In genomic region chr4:122619583-122619982, GRCh38 we compare ENCODE assay signal across 22 cellular contexts. TPM values are rescaled to one million over a fixed set of nuclear protein-coding genes. Genes with fewer than 3 reads are reported as not detected.
DNase-seq lines count a peak whose midpoint lies in the region; ATAC-seq and TF ChIP-seq lines count a peak whose summit lies in the region.
"Had no signal": no experiment of that assay in that cellular context is flagged by ENCODE, and none has a peak within 500 bp of the region (broad histone marks: within the 10 kb centered on the region; RNA-seq: fewer than 3 reads in every experiment).

No MANE protein-coding gene starts in this region.

- H3K4me2 ChIP-seq in SK-N-SH = no peak overlapping the region

- no peak for ATAC-seq in SK-N-SH treated with all-trans-retinoic acid at 6 μM for 48 hours
- ATAC-seq in activated T-cell treated with anti-CD3 and anti-CD28 coated beads, Interleukin-2, amount 50 U/mL, for 72 hours (replicated peaks in 1 of 2) = peak; percentile 49 to 50
- ATAC-seq in HG02610 (IDR thresholded peaks at IDR 0.05; ENCODE audit: unreplicated experiment) = no peak

- peaks cover 67% of the 10 kb centered on the region for H3K4me1 Mint-ChIP-seq in activated T-cell treated with anti-CD3 and anti-CD28 coated beads, Interleukin-2, amount 50 U/mL, for 72 hours (ENCODE audit: low read depth)
- H3K4me1 Mint-ChIP-seq in CD8-positive, alpha-beta memory T cell = peaks cover 12 to 44% (median 34%) of the 10 kb centered on the region in 3 donors
- peaks cover 46% of the 10 kb centered on the region for H3K4me1 Mint-ChIP-seq in activated T-helper 2 cell treated with anti-CD3 and anti-CD28 coated beads, Interferon-gamma antibody, Interleukin-2, Interleukin-4, amounts not matched to agents 10 μg/mL and 5 μg/mL and 100 μg/mL, durations not matched to agents 14 hours and 24 hours and 36 hours (ENCODE audit: low read depth)
- H3K4me1 Mint-ChIP-seq: IgD-negative memory B cell had no signal

- no peak overlapping the region for H3K27ac ChIP-seq in SK-N-SH (ENCODE audit: low read depth in 2 of 2, low read length in 1 of 2)
- no peak overlapping the region for H3K27ac ChIP-seq in CD8-positive, alpha-beta memory T cell (ENCODE audit: low read depth, low read length)
- H3K27ac ChIP-seq: 22Rv1 had no signal

- no peak for TF ChIP-seq CTCF in SK-N-SH (IDR thresholded peaks at IDR 0.05)

- H3K27me3 ChIP-seq in SK-N-SH (ENCODE audit: insufficient read depth) = no peaks in the 10 kb centered on the region
- no peaks in the 10 kb centered on the region for H3K27me3 ChIP-seq in CD8-positive, alpha-beta memory T cell (ENCODE audit: insufficient read depth, low read length, poor library complexity, severe bottlenecking)

- intact Hi-C loops in activated T-helper 2 cell treated with anti-CD3 and anti-CD28 coated beads, Interferon-gamma antibody, Interleukin-2, Interleukin-4, amounts not matched to agents 10 μg/mL and 5 μg/mL and 100 μg/mL, durations not matched to agents 14 hours and 24 hours and 36 hours (cut with micrococcal nuclease) = loop anchor here (5.0 kb wide), 1 partner anchor 98 kb away; no protein-coding TSS in a partner anchor

- H3K27ac Mint-ChIP-seq in activated T-cell treated with anti-CD3 and anti-CD28 coated beads, Interleukin-2, amount 50 U/mL, for 72 hours = peak overlapping the region; percentile 100
- H3K27ac Mint-ChIP-seq in CD8-positive, alpha-beta memory T cell = peak overlapping the region in 1 of 8 donors; percentile 70
- H3K27ac Mint-ChIP-seq in activated T-helper 2 cell treated with anti-CD3 and anti-CD28 coated beads, Interferon-gamma antibody, Interleukin-2, Interleukin-4, amounts not matched to agents 10 μg/mL and 5 μg/mL and 100 μg/mL, durations not matched to agents 14 hours and 24 hours and 36 hours = peak overlapping the region; percentile 75
- H3K27ac Mint-ChIP-seq: IgD-negative memory B cell had no signal

- no peak overlapping the region for H3K4me3 ChIP-seq in SK-N-SH (ENCODE audit: low read depth in 2 of 2, low read length in 1 of 2)
- H3K4me3 ChIP-seq in CD8-positive, alpha-beta memory T cell (ENCODE audit: low read length) = no peak overlapping the region
- H3K4me3 ChIP-seq: HAP-1 had no signal

- TF ChIP-seq RAD21 in SK-N-SH (IDR thresholded peaks at IDR 0.05; ENCODE audit: low read length) = no peak

- 89% methylated on average over 1 of the region's 1 CpG for WGBS in SK-N-SH (ENCODE audit: low lambda C conversion rate)

- H3K9me3 ChIP-seq in SK-N-SH = no peaks in the 10 kb centered on the region
- no peaks in the 10 kb centered on the region for H3K9me3 ChIP-seq in CD8-positive, alpha-beta memory T cell (ENCODE audit: low read length)
- H3K9me3 ChIP-seq: BE2C, HAP-1 had no signal

- H3K9me2 ChIP-seq in SK-N-SH = no peaks in the 10 kb centered on the region

- H3K36me3 ChIP-seq in SK-N-SH (replicated peaks in 1 of 2; ENCODE audit: control insufficient read depth in 1 of 2, insufficient read depth in 2 of 2, low read length in 1 of 2) = no peaks in the 10 kb centered on the region
- H3K36me3 ChIP-seq in CD8-positive, alpha-beta memory T cell (ENCODE audit: insufficient read depth, low read length) = no peaks in the 10 kb centered on the region
- H3K36me3 ChIP-seq: BE2C, HAP-1 had no signal

- peaks cover 8 to 11% of the 10 kb centered on the region in 2 donors for H3K36me3 Mint-ChIP-seq in activated T-cell treated with anti-CD3 and anti-CD28 coated beads, Interleukin-2, amount 50 U/mL, for 72 hours (ENCODE audit: insufficient read depth in 2 of 2)
- no peaks in the 10 kb centered on the region for H3K36me3 Mint-ChIP-seq in CD8-positive, alpha-beta memory T cell
- H3K36me3 Mint-ChIP-seq in activated T-helper 2 cell treated with anti-CD3 and anti-CD28 coated beads, Interferon-gamma antibody, Interleukin-2, Interleukin-4, amounts not matched to agents 10 μg/mL and 5 μg/mL and 100 μg/mL, durations not matched to agents 14 hours and 24 hours and 36 hours (ENCODE audit: low read depth) = no peaks in the 10 kb centered on the region
- H3K36me3 Mint-ChIP-seq: IgD-negative memory B cell had no signal

- H3K27me3 Mint-ChIP-seq in activated T-cell treated with anti-CD3 and anti-CD28 coated beads, Interleukin-2, amount 50 U/mL, for 72 hours (ENCODE audit: low read depth) = no peaks in the 10 kb centered on the region
- peaks cover 2 to 3% of the 10 kb centered on the region in 2 donors for H3K27me3 Mint-ChIP-seq in CD8-positive, alpha-beta memory T cell
- peaks cover 3% of the 10 kb centered on the region for H3K27me3 Mint-ChIP-seq in activated T-helper 2 cell treated with anti-CD3 and anti-CD28 coated beads, Interferon-gamma antibody, Interleukin-2, Interleukin-4, amounts not matched to agents 10 μg/mL and 5 μg/mL and 100 μg/mL, durations not matched to agents 14 hours and 24 hours and 36 hours (ENCODE audit: low read depth)

- no peaks in the 10 kb centered on the region for H3K9me3 Mint-ChIP-seq in activated T-cell treated with anti-CD3 and anti-CD28 coated beads, Interleukin-2, amount 50 U/mL, for 72 hours
- H3K9me3 Mint-ChIP-seq in CD8-positive, alpha-beta memory T cell = no peaks in the 10 kb centered on the region
- H3K9me3 Mint-ChIP-seq in activated T-helper 2 cell treated with anti-CD3 and anti-CD28 coated beads, Interferon-gamma antibody, Interleukin-2, Interleukin-4, amounts not matched to agents 10 μg/mL and 5 μg/mL and 100 μg/mL, durations not matched to agents 14 hours and 24 hours and 36 hours = no peaks in the 10 kb centered on the region
- H3K9me3 Mint-ChIP-seq: IgD-negative memory B cell had no signal

- H3K9ac ChIP-seq in SK-N-SH = no peak overlapping the region

- no peaks in the 10 kb centered on the region for H4K20me1 ChIP-seq in SK-N-SH (ENCODE audit: insufficient read depth)

- CTCF ChIA-PET in SK-N-SH (lab: Yijun Ruan, JAX) = no interaction called here
- CTCF ChIA-PET in CD8-positive, alpha-beta memory T cell (lab: Charles Lee) = interaction anchor here (0.6 kb wide), 1 partner anchor 29 kb away, joined by 3 read pairs; no protein-coding TSS in a partner anchor

- POLR2A ChIA-PET in SK-N-SH (lab: Yijun Ruan, JAX) = no interaction called here
- POLR2A ChIA-PET in CD8-positive, alpha-beta memory T cell (lab: Charles Lee) = no interaction called here

- TF ChIP-seq EP300 in SK-N-SH (IDR thresholded peaks at IDR 0.05; ENCODE audit: borderline replicate concordance in 1 of 2, low read depth in 1 of 2, low read length in 1 of 2) = no peak

- H3K79me2 ChIP-seq in SK-N-SH (ENCODE audit: insufficient read depth) = no peaks in the 10 kb centered on the region

- H2AFZ ChIP-seq in SK-N-SH (ENCODE audit: low read depth) = peak overlapping the region; percentile 49

- DNase-seq in SK-N-SH (no peak), 8988T (no peak)
- no peak for DNase-seq in activated T-cell treated with anti-CD3 and anti-CD28 coated beads, Interleukin-2, amount 50 U/mL, for 72 hours
- no peak for DNase-seq in activated T-cell treated with anti-CD3 and anti-CD28 coated beads, Interleukin-2, amount 50 U/mL, for 1 hour
- DNase-seq in CD8-positive, alpha-beta memory T cell = no peak
- no peak for DNase-seq in activated T-helper 2 cell treated with anti-CD3 and anti-CD28 coated beads, Interferon-gamma antibody, Interleukin-2, Interleukin-4, amounts not matched to agents 10 μg/mL and 5 μg/mL and 100 μg/mL, durations not matched to agents 14 hours and 24 hours and 36 hours (ENCODE audit: low spot score)
- DNase-seq: BE2C, GF-D8, Kasumi-1, MM.1S, NCI-H1092 treated with DMSO at 0.1 percent for 48 hours, NCI-H1694, NCI-H2107, NCI-H2227 treated with DMSO at 0.1 percent for 48 hours, NCI-H524 had no signal

- no peaks in the 10 kb centered on the region for H3F3A ChIP-seq in SK-N-SH (replicated peaks; ENCODE audit: insufficient read depth)

- H3K4me1 ChIP-seq in SK-N-SH (ENCODE audit: control insufficient read depth in 1 of 2, insufficient read depth in 2 of 2, low read depth in 1 of 2, low read length in 1 of 2) = no peaks in the 10 kb centered on the region
- H3K4me1 ChIP-seq in CD8-positive, alpha-beta memory T cell (ENCODE audit: insufficient read depth, low read length) = peaks cover 6% of the 10 kb centered on the region
- H3K4me1 ChIP-seq: BE2C, HAP-1 had no signal

- peak overlapping the region; percentile 84 to 96 for H3K4me3 Mint-ChIP-seq in activated T-cell treated with anti-CD3 and anti-CD28 coated beads, Interleukin-2, amount 50 U/mL, for 72 hours
- H3K4me3 Mint-ChIP-seq in CD8-positive, alpha-beta memory T cell = peak overlapping the region in 5 of 7 donors; percentile 5 to 68 (median 53)
- H3K4me3 Mint-ChIP-seq in activated T-helper 2 cell treated with anti-CD3 and anti-CD28 coated beads, Interferon-gamma antibody, Interleukin-2, Interleukin-4, amounts not matched to agents 10 μg/mL and 5 μg/mL and 100 μg/mL, durations not matched to agents 14 hours and 24 hours and 36 hours (ENCODE audit: low read depth) = peak overlapping the region; percentile 76
- H3K4me3 Mint-ChIP-seq: IgD-negative memory B cell had no signal

TF ChIP-seq in SK-N-SH, 30 proteins besides CTCF, POLR2A, EP300 and RAD21 (continues in another document):
- TF ChIP-seq TAF1 (IDR thresholded peaks at IDR 0.05; ENCODE audit: borderline replicate concordance, low read depth, low read length) (no peak), NRF1 (IDR thresholded peaks at IDR 0.05; ENCODE audit: low read depth, low read length) (no peak), ELF1 (IDR thresholded peaks at IDR 0.05) (no peak)

TF ChIP-seq in SK-N-SH treated with all-trans-retinoic acid at 6 μM for 48 hours, 23 proteins besides CTCF, POLR2A, EP300 and RAD21 (continues in another document):
- TF ChIP-seq ZFP30 (CRISPR knock-in tag; IDR thresholded peaks at IDR 0.05) = no peak

RNA-seq across cellular contexts. Expression of gene IL21, which starts 1.3 kb away (rescaled TPM):
- polyA plus RNA-seq in SK-N-SH (2012; rRNA removed) = not detected in 2 replicates
- polyA plus RNA-seq in SK-N-SH (2012; cell fraction: cytosol; rRNA removed) = not detected in 2 replicates
- polyA plus RNA-seq in SK-N-SH (2012; cell fraction: nucleus; rRNA removed) = not detected in 2 replicates
- 10 to 100 TPM; 14.2 to 26.0 TPM for total RNA-seq in activated T-cell treated with anti-CD3 and anti-CD28 coated beads, Interleukin-2, amount 50 U/mL, for 72 hours
- 1 to 10 TPM; 3.1 to 3.5 TPM for total RNA-seq in CD8-positive, alpha-beta memory T cell
- polyA plus RNA-seq in CD8-positive, alpha-beta memory T cell = not detected
- 14.5 TPM in 2 replicates for total RNA-seq in activated T-helper 2 cell treated with anti-CD3 and anti-CD28 coated beads, Interferon-gamma antibody, Interleukin-2, Interleukin-4, amounts not matched to agents 10 μg/mL and 5 μg/mL and 100 μg/mL, durations not matched to agents 14 hours and 24 hours and 36 hours
- total RNA-seq: Daoy, HT1080 had no signal
- polyA plus RNA-seq: IgD-negative memory B cell had no signal

Comparison
In these comparisons a context has a peak if more than half of its experiments do, and no peak if none do; other contexts are left out.
1. ATAC-seq: peak in activated T-cell treated with anti-CD3 and anti-CD28 coated beads, Interleukin-2, amount 50 U/mL, for 72 hours (2 of 2); none in SK-N-SH treated with all-trans-retinoic acid at 6 μM for 48 hours (single experiment) and HG02610 (single experiment).
2. Peak in every context shown above with its lines, with median percentiles within 50 percentile points of each other: H3K4me3 Mint-ChIP-seq.